ENCODE assay signal across 21 cellular contexts in the genomic region with DNA sequence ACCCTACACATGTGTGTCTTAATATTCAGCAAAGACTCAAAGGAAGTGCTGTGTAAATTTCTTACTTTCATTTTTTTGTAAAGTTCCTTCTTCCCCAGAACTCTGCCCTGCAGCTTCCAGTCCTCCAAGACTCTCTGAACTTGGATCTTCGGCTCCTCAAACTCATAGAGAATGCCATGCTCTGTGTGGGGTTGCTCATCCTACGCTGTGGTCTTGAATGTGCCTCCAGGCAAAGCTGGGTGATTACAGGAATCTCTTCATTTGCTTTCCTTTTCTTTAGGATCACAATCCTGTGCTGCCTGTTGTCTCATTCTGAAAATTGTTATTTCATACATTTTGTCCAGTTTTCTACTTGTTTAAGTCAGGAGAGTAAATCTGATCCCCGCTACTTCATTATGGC. TPM values are rescaled to one million over a fixed set of nuclear protein-coding genes. Genes with fewer than 3 reads are reported as not detected.
A peak's percentile ranks its signal among the peaks of the same experiment; 100 is the strongest.
DNase-seq lines count a peak whose midpoint lies in the region; ATAC-seq, FAIRE-seq and TF ChIP-seq lines count a peak whose summit lies in the region.
"Had no signal": no experiment of that assay in that cellular context is flagged by ENCODE, and none has a peak within 500 bp of the region (broad histone marks: within the 10 kb centered on the region; RNA-seq: fewer than 3 reads in every experiment).

No MANE protein-coding gene starts in this region.

- no peak overlapping the region for H3K4me3 Mint-ChIP-seq in dendritic cell treated with granulocyte-macrophage colony-stimulating factor and Interleukin-4, amounts not matched to agents 40 ng/mL and 50 ng/mL, for 4 days
- peak overlapping the region; percentile 46 for H3K4me3 Mint-ChIP-seq in osteocyte (ENCODE audit: unreplicated experiment)
- no peak overlapping the region for H3K4me3 Mint-ChIP-seq in activated CD8-positive, alpha-beta T cell treated with anti-CD3 and anti-CD28 coated beads, Interleukin-2, amount 10 ng/mL, durations not matched to agents 7 days and 5 days
- H3K4me3 Mint-ChIP-seq in nephron progenitor cell, result no peak overlapping the region
- H3K4me3 Mint-ChIP-seq: CD8-positive, alpha-beta memory T cell had no signal

- no peaks in the 10 kb centered on the region for H3K36me3 Mint-ChIP-seq in dendritic cell treated with granulocyte-macrophage colony-stimulating factor and Interleukin-4, amounts not matched to agents 40 ng/mL and 50 ng/mL, for 4 days (ENCODE audit: low read depth)
- no peaks in the 10 kb centered on the region for H3K36me3 Mint-ChIP-seq in osteocyte (ENCODE audit: unreplicated experiment)
- no peaks in the 10 kb centered on the region for H3K36me3 Mint-ChIP-seq in activated CD8-positive, alpha-beta T cell treated with anti-CD3 and anti-CD28 coated beads, Interleukin-2, amount 10 ng/mL, durations not matched to agents 7 days and 5 days (ENCODE audit: low read depth)
- H3K36me3 Mint-ChIP-seq in nephron progenitor cell (ENCODE audit: low read depth), result no peaks in the 10 kb centered on the region

- TF ChIP-seq CTCF in osteocyte (IDR thresholded peaks at IDR 0.05) (no peak), nephron progenitor cell (IDR thresholded peaks at IDR 0.05) (no peak)

- ATAC-seq in activated CD8-positive, alpha-beta T cell treated with anti-CD3 and anti-CD28 coated beads, Interleukin-2, amount 10 ng/mL, durations not matched to agents 7 days and 5 days, result no peak

- peaks cover 9% of the 10 kb centered on the region for H3K4me1 Mint-ChIP-seq in dendritic cell treated with granulocyte-macrophage colony-stimulating factor and Interleukin-4, amounts not matched to agents 40 ng/mL and 50 ng/mL, for 4 days (ENCODE audit: low read depth)
- H3K4me1 Mint-ChIP-seq in osteocyte (ENCODE audit: unreplicated experiment), result peaks cover 9% of the 10 kb centered on the region
- H3K4me1 Mint-ChIP-seq in activated CD8-positive, alpha-beta T cell treated with anti-CD3 and anti-CD28 coated beads, Interleukin-2, amount 10 ng/mL, durations not matched to agents 7 days and 5 days (ENCODE audit: low read depth), result peaks cover 4% of the 10 kb centered on the region
- no peaks in the 10 kb centered on the region for H3K4me1 Mint-ChIP-seq in nephron progenitor cell
- H3K4me1 Mint-ChIP-seq: CD8-positive, alpha-beta memory T cell had no signal

- POLR2A ChIA-PET in activated CD8-positive, alpha-beta T cell treated with anti-CD3 and anti-CD28 coated beads, Interleukin-2, amount 10 ng/mL, durations not matched to agents 7 days and 5 days (lab: Charles Lee), result no interaction called here

- H3K27ac Mint-ChIP-seq in dendritic cell treated with granulocyte-macrophage colony-stimulating factor and Interleukin-4, amounts not matched to agents 40 ng/mL and 50 ng/mL, for 4 days, result peak overlapping the region; percentile 70
- H3K27ac Mint-ChIP-seq in osteocyte (ENCODE audit: unreplicated experiment), result no peak overlapping the region
- H3K27ac Mint-ChIP-seq in activated CD8-positive, alpha-beta T cell treated with anti-CD3 and anti-CD28 coated beads, Interleukin-2, amount 10 ng/mL, durations not matched to agents 7 days and 5 days, result no peak overlapping the region
- no peak overlapping the region for H3K27ac Mint-ChIP-seq in nephron progenitor cell
- H3K27ac Mint-ChIP-seq: CD8-positive, alpha-beta memory T cell had no signal

- H3K27me3 Mint-ChIP-seq in dendritic cell treated with granulocyte-macrophage colony-stimulating factor and Interleukin-4, amounts not matched to agents 40 ng/mL and 50 ng/mL, for 4 days, result no peaks in the 10 kb centered on the region
- H3K27me3 Mint-ChIP-seq in osteocyte (ENCODE audit: unreplicated experiment) (peaks cover 36% of the 10 kb centered on the region), nephron progenitor cell (ENCODE audit: low read depth, poor library complexity) (peaks cover 19% of the 10 kb centered on the region)
- H3K27me3 Mint-ChIP-seq in activated CD8-positive, alpha-beta T cell treated with anti-CD3 and anti-CD28 coated beads, Interleukin-2, amount 10 ng/mL, durations not matched to agents 7 days and 5 days (ENCODE audit: low read depth), result peaks cover 20% of the 10 kb centered on the region

- no peak for TF ChIP-seq POLR2A in H54 (IDR thresholded peaks at IDR 0.05; ENCODE audit: low read depth, low read length)

- CTCF ChIA-PET in activated CD8-positive, alpha-beta T cell treated with anti-CD3 and anti-CD28 coated beads, Interleukin-2, amount 10 ng/mL, durations not matched to agents 7 days and 5 days (lab: Charles Lee), result no interaction called here

- H3K9me3 Mint-ChIP-seq in dendritic cell treated with granulocyte-macrophage colony-stimulating factor and Interleukin-4, amounts not matched to agents 40 ng/mL and 50 ng/mL, for 4 days, result no peaks in the 10 kb centered on the region
- H3K9me3 Mint-ChIP-seq in osteocyte (ENCODE audit: unreplicated experiment) (no peaks in the 10 kb centered on the region), nephron progenitor cell (no peaks in the 10 kb centered on the region)
- H3K9me3 Mint-ChIP-seq in activated CD8-positive, alpha-beta T cell treated with anti-CD3 and anti-CD28 coated beads, Interleukin-2, amount 10 ng/mL, durations not matched to agents 7 days and 5 days (ENCODE audit: insufficient read depth), result no peaks in the 10 kb centered on the region

- no peak for FAIRE-seq in H54 (lab: Jason Lieb, UNC)
- FAIRE-seq: D721Med, G401.6, RCC 7860 had no signal

- peak; percentile 63 for DNase-seq in EL
- DNase-seq in M059J (ENCODE audit: low read depth), result peak; percentile 82
- no peak for DNase-seq in osteocyte (ENCODE audit: extremely low spot score, unreplicated experiment)
- DNase-seq in H54 (ENCODE audit: insufficient read length, low spot score), result no peak
- no peak for DNase-seq in activated CD8-positive, alpha-beta T cell treated with anti-CD3 and anti-CD28 coated beads, Interleukin-2, amount 10 ng/mL, durations not matched to agents 7 days and 5 days
- DNase-seq in nephron progenitor cell, result no peak
- DNase-seq: C1 segment of cervical spinal cord; CD8-positive, alpha-beta memory T cell; HCEC 1CT; NCI-H1105 treated with DMSO at 0.1 percent for 48 hours; NCI-H1694; NCI-H2081 treated with DMSO at 0.1 percent for 48 hours; NCI-H446 treated with DMSO at 0.1 percent for 48 hours; NK-92 treated with Interleukin-12 subunit alpha and Interleukin-12 subunit beta, amount 100 ng/mL, for 24 hours; SHP77 had no signal

- intact Hi-C loops in dendritic cell treated with granulocyte-macrophage colony-stimulating factor and Interleukin-4, amounts not matched to agents 40 ng/mL and 50 ng/mL, for 4 days (cut with micrococcal nuclease), result no loop called here

RNA-seq across cellular contexts. Expression of a gene that starts 14.5 kb away (rescaled TPM):
- total RNA-seq in M059J (2014; rRNA removed; shearing (Covaris generic)), result 35.3 and 49.7 TPM in 2 replicates
- 22.5 and 23.1 TPM in 2 replicates for total RNA-seq in osteocyte
- total RNA-seq in activated CD8-positive, alpha-beta T cell treated with anti-CD3 and anti-CD28 coated beads, Interleukin-2, amount 10 ng/mL, durations not matched to agents 7 days and 5 days, result 10 to 100 TPM; 22.6 to 22.7 TPM

RNA-seq across cellular contexts. Expression of a gene that starts 30.6 kb away (rescaled TPM):
- total RNA-seq in M059J (2014; rRNA removed; shearing (Covaris generic)), result not detected in 2 replicates
- not detected in 2 replicates for total RNA-seq in osteocyte
- total RNA-seq in activated CD8-positive, alpha-beta T cell treated with anti-CD3 and anti-CD28 coated beads, Interleukin-2, amount 10 ng/mL, durations not matched to agents 7 days and 5 days, result not detected
- total RNA-seq: A673; CD8-positive, alpha-beta memory T cell; LHCN-M2 had no signal

RNA-seq across cellular contexts. Expression of a gene that starts 59.9 kb away (rescaled TPM):
- 7.3 and 19.0 TPM in 2 replicates for total RNA-seq in M059J (2014; rRNA removed; shearing (Covaris generic))
- total RNA-seq in osteocyte, result 13.2 and 13.3 TPM in 2 replicates
- 10 to 100 TPM; 19.4 to 20.5 TPM for total RNA-seq in activated CD8-positive, alpha-beta T cell treated with anti-CD3 and anti-CD28 coated beads, Interleukin-2, amount 10 ng/mL, durations not matched to agents 7 days and 5 days

Comparison
In these comparisons a context has a peak if more than half of its experiments do, and no peak if none do; other contexts are left out.
1. DNase-seq: peak in EL (single experiment) and M059J (single experiment); none in osteocyte (single experiment), H54 (single experiment), activated CD8-positive, alpha-beta T cell treated with anti-CD3 and anti-CD28 coated beads, Interleukin-2, amount 10 ng/mL, durations not matched to agents 7 days and 5 days (single experiment) and nephron progenitor cell (single experiment).